8 cellular contexts compared by ENCODE assay signal in the genomic region with DNA sequence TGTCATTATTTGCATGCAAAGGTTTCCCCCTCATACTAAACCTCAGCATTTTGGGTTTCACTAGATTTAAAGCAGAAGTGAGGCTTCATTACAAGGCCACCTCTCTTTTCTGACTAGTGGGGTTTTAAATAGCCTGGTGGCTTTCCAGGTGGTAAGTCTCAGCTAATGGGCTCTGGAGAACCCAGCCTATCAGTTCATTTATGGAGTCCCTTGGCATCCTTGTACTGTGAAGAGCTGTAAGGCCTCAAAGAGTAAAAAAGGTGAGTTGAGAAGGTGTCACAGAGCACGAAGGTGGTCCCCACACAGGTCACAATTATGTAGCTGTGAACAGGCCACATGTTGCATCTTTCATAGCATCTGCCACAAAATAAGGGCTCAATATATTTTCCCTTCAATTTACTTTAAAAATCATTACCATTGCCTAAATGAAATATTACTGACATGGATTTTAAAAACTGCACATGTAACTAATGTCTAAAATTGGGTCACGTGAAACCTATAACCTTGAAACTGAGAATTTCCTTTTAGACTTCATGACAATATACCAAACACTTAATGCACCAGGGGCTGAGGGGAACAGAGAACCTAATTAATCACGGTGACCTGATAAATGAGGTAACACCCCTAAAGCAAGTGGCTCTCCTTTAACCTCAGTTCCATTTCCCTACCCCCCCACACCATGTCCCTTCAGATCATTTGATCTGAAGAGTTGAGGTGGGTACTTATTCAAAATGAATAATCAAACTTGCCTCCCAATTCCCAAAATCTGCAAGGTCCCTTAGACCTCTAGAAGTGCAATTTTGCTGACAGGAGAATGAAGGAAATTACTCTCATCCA. TPM values are rescaled to one million over a fixed set of nuclear protein-coding genes. Genes with fewer than 3 reads are reported as not detected.
A peak's percentile ranks its signal among the peaks of the same experiment; 100 is the strongest.
DNase-seq lines count a peak whose midpoint lies in the region; ATAC-seq and TF ChIP-seq lines count a peak whose summit lies in the region.

No MANE protein-coding gene starts in this region.

- H3K4me1 ChIP-seq in heart left ventricle = peaks cover 0 to 37% (median 13%) of the 10 kb centered on the region in 12 donors
- H3K4me1 ChIP-seq in iPS-18a (ENCODE audit: control insufficient read depth, low read depth, low read length) = peaks cover 8% of the 10 kb centered on the region

- H3K4me1 Mint-ChIP-seq in type B pancreatic cell (ENCODE audit: unreplicated experiment) = peaks cover 30% of the 10 kb centered on the region

- H3K36me3 Mint-ChIP-seq in type B pancreatic cell = peaks cover 18% of the 10 kb centered on the region

- intact Hi-C loops in heart left ventricle (cut with DNase I) = loop anchor here in 6 of 10 donors (2.0 to 10.0 kb wide), 5 partner anchors 115 to 333 kb away; partner anchors contain the start of gene TOP2B (in 3 of the 6)
- intact Hi-C loops in cardiac septum (cut with DNase I) = loop anchor here (10.0 kb wide), 1 partner anchor 327 kb away; no protein-coding TSS in a partner anchor

- H3K36me3 ChIP-seq in heart left ventricle (peaks cover 0 to 16% (median 14%) of the 10 kb centered on the region in 9 donors), SK-N-MC (ENCODE audit: insufficient read depth, low read length) (0 out of 2 replicates have a peak, but pooled peaks cover 5% of the 10 kb centered on the region), iPS-18a (ENCODE audit: control insufficient read depth, low read depth, low read length) (peaks cover 12% of the 10 kb centered on the region)

- peak overlapping the region; percentile 93 for H3K4me3 Mint-ChIP-seq in type B pancreatic cell

- TF ChIP-seq CTCF in heart left ventricle (IDR thresholded peaks at IDR 0.05) (no peak), type B pancreatic cell (conservative IDR thresholded peaks at IDR 0.05) (no peak)

- ATAC-seq in heart left ventricle = no peak
- ATAC-seq in HG02884 (IDR thresholded peaks at IDR 0.05; ENCODE audit: unreplicated experiment) = peak; percentile 56

- H3K27ac Mint-ChIP-seq in type B pancreatic cell = peak overlapping the region; percentile 70

- no peaks in the 10 kb centered on the region for H3K9me3 ChIP-seq in heart left ventricle
- H3K9me3 ChIP-seq in SK-N-MC (ENCODE audit: low read depth, low read length) = no peaks in the 10 kb centered on the region
- no peaks in the 10 kb centered on the region for H3K9me3 ChIP-seq in iPS-18a (ENCODE audit: control insufficient read depth, low read depth, low read length)

- DNase-seq in heart left ventricle (no peak), cardiac septum (ENCODE audit: low spot score) (no peak), SK-N-MC (ENCODE audit: low read depth, low spot score) (no peak), type B pancreatic cell (ENCODE audit: extremely low spot score, unreplicated experiment) (no peak), middle frontal gyrus (ENCODE audit: extremely low spot score, low spot score) (no peak)
- DNase-seq in effector CD4-positive, alpha-beta T cell = no peak

- H3K4me3 ChIP-seq in heart left ventricle (peak overlapping the region in 10 of 12 donors; percentile 74 to 96 (median 88)), SK-N-MC (peak overlapping the region; percentile 82), iPS-18a (ENCODE audit: low read length) (peak overlapping the region; percentile 87)

- H3K27me3 ChIP-seq in heart left ventricle (no peaks in the 10 kb centered on the region), iPS-18a (ENCODE audit: control insufficient read depth, insufficient read depth, low read length) (peaks cover 10% of the 10 kb centered on the region)

- H3K27ac ChIP-seq in heart left ventricle = peak overlapping the region in 6 of 12 donors; percentile 88 to 94 (median 90)
- H3K27ac ChIP-seq in SK-N-MC = no peak overlapping the region
- no peak overlapping the region for H3K27ac ChIP-seq in iPS-18a (ENCODE audit: low read length)

- no peak for TF ChIP-seq POLR2A in heart left ventricle (IDR thresholded peaks at IDR 0.05)

- no peaks in the 10 kb centered on the region for H3K9me3 Mint-ChIP-seq in type B pancreatic cell

- 54 to 62% (median 58%) methylated on average over 3 of the region's 3 CpGs for WGBS in heart left ventricle, 4 donors

- no peaks in the 10 kb centered on the region for H3K27me3 Mint-ChIP-seq in type B pancreatic cell

- H3K9ac ChIP-seq in SK-N-MC (ENCODE audit: insufficient read length) (peak overlapping the region; percentile 68), iPS-18a (ENCODE audit: low read length) (peak overlapping the region; percentile 72)

RNA-seq across cellular contexts. Expression of gene NGLY1, which starts 1.3 kb away (rescaled TPM):
- 10 to 100 TPM; 18.5 to 41.0 (median 31.0) TPM for total RNA-seq in heart left ventricle
- polyA plus RNA-seq in heart left ventricle = 10 to 100 TPM; 22.3 to 40.2 TPM
- 29.3 TPM for total RNA-seq in cardiac septum
- total RNA-seq in type B pancreatic cell (ENCODE audit: low replicate concordance) = 34.4 and 38.9 TPM in 2 replicates

RNA-seq across cellular contexts. Expression of gene OXSM, which starts 7.9 kb away (rescaled TPM):
- total RNA-seq in heart left ventricle (10 to 100 TPM in 7 of 9 donors, 1 to 10 TPM in 2; 7.3 to 18.5 (median 13.7) TPM), cardiac septum (11.0 TPM), type B pancreatic cell (ENCODE audit: low replicate concordance) (12.4 and 15.2 TPM in 2 replicates)
- 10 to 100 TPM; 15.0 to 21.8 TPM for polyA plus RNA-seq in heart left ventricle
